13 cellular contexts compared by ENCODE assay signal in the genomic region with DNA sequence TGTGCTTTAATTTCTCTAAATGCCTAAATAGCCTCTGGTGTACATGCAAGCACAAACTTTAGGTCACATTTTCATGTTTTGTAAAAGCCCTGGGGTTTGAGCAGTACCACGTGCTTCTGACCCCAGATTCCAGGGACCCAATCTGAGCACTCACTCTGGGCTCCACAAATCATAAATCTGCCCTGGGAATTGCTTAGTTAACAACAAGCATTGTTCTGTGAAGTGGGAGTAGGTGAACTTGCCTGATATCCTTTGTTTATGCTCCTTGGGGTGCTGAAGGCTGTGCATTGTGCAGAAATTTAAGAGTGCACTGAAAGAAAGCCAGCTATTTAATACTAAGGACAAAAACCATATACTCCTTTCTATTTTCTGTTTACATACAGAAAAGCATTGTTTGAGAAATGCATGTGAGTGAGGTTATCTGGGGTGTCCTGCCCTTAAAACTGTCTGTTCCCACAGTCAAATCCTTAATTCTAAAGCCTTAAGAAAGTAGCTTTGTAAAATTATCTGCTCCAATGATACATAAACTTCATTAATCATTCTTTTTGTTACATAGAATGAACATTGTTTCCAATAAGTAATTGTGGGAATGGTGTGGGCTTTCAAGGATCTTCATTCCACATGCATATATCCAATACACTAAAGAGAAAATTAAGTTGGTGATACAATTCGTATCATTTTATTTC.
"Had no signal": no experiment of that assay in that cellular context is flagged by ENCODE, and none has a peak within 500 bp of the region (broad histone marks: within the 10 kb centered on the region; RNA-seq: fewer than 3 reads in every experiment).

No MANE protein-coding gene starts in this region.

- DNase-seq: amniotic stem cell; body of pancreas; cortex of kidney; effector memory CD4-positive, alpha-beta T cell; erythroblast; hypothalamus; left colon; mammary epithelial cell; nephron progenitor cell; retina; stimulated activated CD4-positive, alpha-beta T cell treated with anti-CD3 and anti-CD28 coated beads, Interleukin-15, amount 100 ng/mL, for 24 hours; stimulated activated CD4-positive, alpha-beta T cell treated with anti-CD3 and anti-CD28 coated beads, Interleukin-4, amount 100 ng/mL, for 4 hours; stimulated activated naive CD8-positive, alpha-beta T cell treated with anti-CD3 and anti-CD28 coated beads, Interleukin-15, amount 100 ng/mL, for 72 hours had no signal
